36 cellular contexts compared by ENCODE assay signal in the genomic region with DNA sequence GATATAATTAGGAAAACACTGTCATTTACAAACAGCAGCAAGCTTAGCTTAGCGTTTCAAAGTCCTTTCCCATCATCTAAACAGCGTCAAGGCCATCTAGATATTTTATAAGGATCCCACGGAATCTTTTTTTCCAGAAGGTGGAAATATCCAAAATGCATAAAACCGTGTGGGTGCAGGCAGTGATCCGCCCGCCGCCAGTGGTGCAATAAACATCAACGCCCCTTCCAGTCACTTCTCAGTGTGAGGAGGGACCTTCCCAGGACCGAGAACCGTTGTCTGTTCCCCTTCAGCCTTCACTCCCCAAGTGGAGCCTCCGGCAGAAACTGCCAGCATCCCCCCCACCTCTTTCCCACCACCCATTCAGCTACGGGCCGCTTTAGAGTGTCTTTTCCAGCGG. TPM values are rescaled to one million over a fixed set of nuclear protein-coding genes. Genes with fewer than 3 reads are reported as not detected.
"Had no signal": no experiment of that assay in that cellular context is flagged by ENCODE, and none has a peak within 500 bp of the region (broad histone marks: within the 10 kb centered on the region; RNA-seq: fewer than 3 reads in every experiment).

No MANE protein-coding gene starts in this region.

- FAIRE-seq: bronchial epithelial cell, TTC549 had no signal

- H3K4me1 Mint-ChIP-seq: activated B cell treated with CpG ODN at 0.5 μM for 24 hours; activated CD4-positive, alpha-beta T cell treated with anti-CD3 and anti-CD28 coated beads for 36 hours; activated naive CD4-positive, alpha-beta T cell treated with anti-CD3 and anti-CD28 coated beads, Interleukin-2, amount 50 U/mL, for 24 hours had no signal

- H3K27ac ChIP-seq: ascending aorta, cardiac muscle cell, VCaP had no signal

- H3K36me3 Mint-ChIP-seq: activated CD8-positive, alpha-beta memory T cell treated with anti-CD3 and anti-CD28 coated beads, Interleukin-2, amount 10 ng/mL, durations not matched to agents 7 days and 5 days; activated naive CD4-positive, alpha-beta T cell treated with anti-CD3 and anti-CD28 coated beads, Interleukin-2, amount 10 ng/mL, durations not matched to agents 7 days and 5 days; activated naive CD4-positive, alpha-beta T cell treated with anti-CD3 and anti-CD28 coated beads, Interleukin-2, amount 50 U/mL, for 24 hours; activated naive CD8-positive, alpha-beta T cell; activated naive CD8-positive, alpha-beta T cell treated with anti-CD3 and anti-CD28 coated beads, Interleukin-2, amount 10 ng/mL, durations not matched to agents 7 days and 5 days; brain had no signal

- H3K4me3 ChIP-seq: ascending aorta, cardiac muscle cell had no signal

- H3K27me3 Mint-ChIP-seq: brain had no signal

- DNase-seq: activated B cell treated with CpG ODN at 0.5 μM for 24 hours; activated CD4-positive, alpha-beta memory T cell treated with anti-CD3 and anti-CD28 coated beads, Interleukin-2, amount 10 ng/mL, durations not matched to agents 7 days and 5 days; activated CD4-positive, alpha-beta T cell treated with anti-CD3 and anti-CD28 coated beads for 36 hours; activated CD4-positive, alpha-beta T cell treated with anti-CD3 and anti-CD28 coated beads for 48 hours; activated CD4-positive, alpha-beta T cell treated with anti-CD3 and anti-CD28 coated beads, Interleukin-2, amount 10 ng/mL, durations not matched to agents 7 days and 5 days; activated CD4-positive, alpha-beta T cell treated with anti-CD3 and anti-CD28 coated beads, Interleukin-2, amount 50 U/mL, for 48 hours; activated CD4-positive, CD25-positive, alpha-beta regulatory T cell treated with anti-CD3 and anti-CD28 coated beads, Interleukin-2, amount 50 U/mL, for 72 hours; activated CD8-positive, alpha-beta memory T cell treated with anti-CD3 and anti-CD28 coated beads for 24 hours; activated CD8-positive, alpha-beta memory T cell treated with anti-CD3 and anti-CD28 coated beads, Interleukin-2, amount 10 ng/mL, durations not matched to agents 7 days and 5 days; activated CD8-positive, alpha-beta memory T cell treated with anti-CD3 and anti-CD28 coated beads, Interleukin-2, amount 50 U/mL, for 48 hours; activated CD8-positive, alpha-beta T cell treated with anti-CD3 and anti-CD28 coated beads, Interleukin-2, amount 10 ng/mL, durations not matched to agents 7 days and 5 days; activated effector memory CD4-positive, alpha-beta T cell treated with Interleukin-2 at 50 U/mL for 16 hours; activated gamma-delta T cell; activated naive CD4-positive, alpha-beta T cell treated with anti-CD3 and anti-CD28 coated beads, Interleukin-2, amount 10 ng/mL, durations not matched to agents 7 days and 5 days; activated naive CD4-positive, alpha-beta T cell treated with Interleukin-2 at 50 U/mL for 16 hours; activated naive CD8-positive, alpha-beta T cell treated with anti-CD3 and anti-CD28 coated beads, Interleukin-2, amount 10 ng/mL, durations not matched to agents 7 days and 5 days; activated naive CD8-positive, alpha-beta T cell treated with anti-CD3 and anti-CD28 coated beads, Interleukin-2, amount 50 U/mL, for 24 hours; activated T-cell treated with anti-CD3 and anti-CD28 coated beads, Interleukin-2, amount 50 U/mL, for 24 hours; activated T-cell treated with anti-CD3 and anti-CD28 coated beads, Interleukin-2, amount 50 U/mL, for 48 hours; amygdala; cerebellar nuclear complex; T-helper 1 cell; T-helper 2 cell; T-helper 9 cell had no signal

- H3K4me1 ChIP-seq: ascending aorta had no signal

- H3K36me3 ChIP-seq: ascending aorta, cardiac muscle cell had no signal

- H3K9me3 ChIP-seq: ascending aorta had no signal

- H3K4me3 Mint-ChIP-seq: activated B cell treated with CpG ODN at 0.5 μM for 24 hours; activated CD4-positive, alpha-beta memory T cell treated with anti-CD3 and anti-CD28 coated beads, Interleukin-2, amount 10 ng/mL, durations not matched to agents 7 days and 5 days; activated CD4-positive, alpha-beta T cell treated with anti-CD3 and anti-CD28 coated beads for 36 hours; activated CD4-positive, alpha-beta T cell treated with anti-CD3 and anti-CD28 coated beads, Interleukin-2, amount 10 ng/mL, durations not matched to agents 7 days and 5 days; activated CD8-positive, alpha-beta memory T cell treated with anti-CD3 and anti-CD28 coated beads, Interleukin-2, amount 10 ng/mL, durations not matched to agents 7 days and 5 days; activated CD8-positive, alpha-beta T cell treated with anti-CD3 and anti-CD28 coated beads, Interleukin-2, amount 10 ng/mL, durations not matched to agents 7 days and 5 days; activated naive CD4-positive, alpha-beta T cell treated with anti-CD3 and anti-CD28 coated beads, Interleukin-2, amount 10 ng/mL, durations not matched to agents 7 days and 5 days; activated naive CD4-positive, alpha-beta T cell treated with anti-CD3 and anti-CD28 coated beads, Interleukin-2, amount 50 U/mL, for 24 hours; activated naive CD8-positive, alpha-beta T cell; activated naive CD8-positive, alpha-beta T cell treated with anti-CD3 and anti-CD28 coated beads, Interleukin-2, amount 10 ng/mL, durations not matched to agents 7 days and 5 days; activated naive CD8-positive, alpha-beta T cell treated with anti-CD3 and anti-CD28 coated beads, Interleukin-2, amount 50 U/mL, for 24 hours; activated T-cell treated with anti-CD3 and anti-CD28 coated beads, Interleukin-2, amount 50 U/mL, for 24 hours; brain; central memory CD8-positive, alpha-beta T cell; T-helper 1 cell treated with Interleukin-12 subunit alpha and Interleukin-12 subunit beta and Interleukin-4 antibody, amounts not matched to agents 30 μg/mL and 1 μg/mL, for 36 hours; T-helper 2 cell treated with Interferon-gamma antibody and Interleukin-4, amounts not matched to agents 5 μg/mL and 100 μg/mL, for 36 hours had no signal

- H3K27me3 ChIP-seq: ascending aorta, cardiac muscle cell had no signal

- H3K27ac Mint-ChIP-seq: activated B cell treated with CpG ODN at 0.5 μM for 24 hours; activated CD4-positive, alpha-beta memory T cell treated with anti-CD3 and anti-CD28 coated beads, Interleukin-2, amount 10 ng/mL, durations not matched to agents 7 days and 5 days; activated CD4-positive, alpha-beta T cell treated with anti-CD3 and anti-CD28 coated beads for 36 hours; activated CD4-positive, alpha-beta T cell treated with anti-CD3 and anti-CD28 coated beads, Interleukin-2, amount 10 ng/mL, durations not matched to agents 7 days and 5 days; activated CD8-positive, alpha-beta memory T cell treated with anti-CD3 and anti-CD28 coated beads, Interleukin-2, amount 10 ng/mL, durations not matched to agents 7 days and 5 days; activated CD8-positive, alpha-beta T cell treated with anti-CD3 and anti-CD28 coated beads, Interleukin-2, amount 10 ng/mL, durations not matched to agents 7 days and 5 days; activated naive CD4-positive, alpha-beta T cell treated with anti-CD3 and anti-CD28 coated beads, Interleukin-2, amount 10 ng/mL, durations not matched to agents 7 days and 5 days; activated naive CD4-positive, alpha-beta T cell treated with anti-CD3 and anti-CD28 coated beads, Interleukin-2, amount 50 U/mL, for 24 hours; activated naive CD8-positive, alpha-beta T cell; activated naive CD8-positive, alpha-beta T cell treated with anti-CD3 and anti-CD28 coated beads, Interleukin-2, amount 10 ng/mL, durations not matched to agents 7 days and 5 days; activated naive CD8-positive, alpha-beta T cell treated with anti-CD3 and anti-CD28 coated beads, Interleukin-2, amount 50 U/mL, for 24 hours; activated T-cell treated with anti-CD3 and anti-CD28 coated beads, Interleukin-2, amount 50 U/mL, for 24 hours; activated T-helper 2 cell treated with anti-CD3 and anti-CD28 coated beads, Interferon-gamma antibody, Interleukin-2, Interleukin-4, amounts not matched to agents 10 μg/mL and 5 μg/mL and 100 μg/mL, durations not matched to agents 14 hours and 24 hours and 36 hours; T-helper 1 cell treated with Interleukin-12 subunit alpha and Interleukin-12 subunit beta and Interleukin-4 antibody, amounts not matched to agents 30 μg/mL and 1 μg/mL, for 36 hours; T-helper 2 cell treated with Interferon-gamma antibody and Interleukin-4, amounts not matched to agents 5 μg/mL and 100 μg/mL, for 36 hours had no signal

- H3K9me3 Mint-ChIP-seq: activated B cell treated with CpG ODN at 0.5 μM for 24 hours; activated CD4-positive, alpha-beta memory T cell treated with anti-CD3 and anti-CD28 coated beads, Interleukin-2, amount 10 ng/mL, durations not matched to agents 7 days and 5 days; activated CD4-positive, alpha-beta T cell treated with anti-CD3 and anti-CD28 coated beads, Interleukin-2, amount 10 ng/mL, durations not matched to agents 7 days and 5 days; activated naive CD4-positive, alpha-beta T cell treated with anti-CD3 and anti-CD28 coated beads, Interleukin-2, amount 10 ng/mL, durations not matched to agents 7 days and 5 days; activated naive CD4-positive, alpha-beta T cell treated with anti-CD3 and anti-CD28 coated beads, Interleukin-2, amount 50 U/mL, for 24 hours; activated naive CD8-positive, alpha-beta T cell treated with anti-CD3 and anti-CD28 coated beads, Interleukin-2, amount 10 ng/mL, durations not matched to agents 7 days and 5 days; activated naive CD8-positive, alpha-beta T cell treated with anti-CD3 and anti-CD28 coated beads, Interleukin-2, amount 50 U/mL, for 24 hours; activated T-cell treated with anti-CD3 and anti-CD28 coated beads, Interleukin-2, amount 50 U/mL, for 24 hours; activated T-helper 2 cell treated with anti-CD3 and anti-CD28 coated beads, Interferon-gamma antibody, Interleukin-2, Interleukin-4, amounts not matched to agents 10 μg/mL and 5 μg/mL and 100 μg/mL, durations not matched to agents 14 hours and 24 hours and 36 hours; central memory CD8-positive, alpha-beta T cell; T-helper 1 cell treated with Interleukin-12 subunit alpha and Interleukin-12 subunit beta and Interleukin-4 antibody, amounts not matched to agents 30 μg/mL and 1 μg/mL, for 36 hours; T-helper 2 cell treated with Interferon-gamma antibody and Interleukin-4, amounts not matched to agents 5 μg/mL and 100 μg/mL, for 36 hours had no signal

- ATAC-seq: activated CD4-positive, alpha-beta T cell treated with anti-CD3 and anti-CD28 coated beads for 36 hours; activated CD8-positive, alpha-beta memory T cell treated with anti-CD3 and anti-CD28 coated beads, Interleukin-2, amount 10 ng/mL, durations not matched to agents 7 days and 5 days; activated CD8-positive, alpha-beta T cell treated with anti-CD3 and anti-CD28 coated beads, Interleukin-2, amount 10 ng/mL, durations not matched to agents 7 days and 5 days; activated naive CD8-positive, alpha-beta T cell treated with anti-CD3 and anti-CD28 coated beads, Interleukin-2, amount 50 U/mL, for 24 hours had no signal

RNA-seq across cellular contexts. Expression of gene OLFM1, which starts 22.9 kb away (rescaled TPM):
- total RNA-seq: activated B cell treated with CpG ODN at 0.5 μM for 24 hours; activated CD4-positive, alpha-beta memory T cell treated with anti-CD3 and anti-CD28 coated beads, Interleukin-2, amount 10 ng/mL, durations not matched to agents 7 days and 5 days; activated CD4-positive, alpha-beta T cell treated with anti-CD3 and anti-CD28 coated beads for 36 hours; activated CD4-positive, alpha-beta T cell treated with anti-CD3 and anti-CD28 coated beads, Interleukin-2, amount 10 ng/mL, durations not matched to agents 7 days and 5 days; activated CD8-positive, alpha-beta T cell treated with anti-CD3 and anti-CD28 coated beads, Interleukin-2, amount 10 ng/mL, durations not matched to agents 7 days and 5 days; activated naive CD8-positive, alpha-beta T cell treated with anti-CD3 and anti-CD28 coated beads, Interleukin-2, amount 10 ng/mL, durations not matched to agents 7 days and 5 days had no signal
